ENCODE assay signal across 8 cellular contexts in the genomic region with DNA sequence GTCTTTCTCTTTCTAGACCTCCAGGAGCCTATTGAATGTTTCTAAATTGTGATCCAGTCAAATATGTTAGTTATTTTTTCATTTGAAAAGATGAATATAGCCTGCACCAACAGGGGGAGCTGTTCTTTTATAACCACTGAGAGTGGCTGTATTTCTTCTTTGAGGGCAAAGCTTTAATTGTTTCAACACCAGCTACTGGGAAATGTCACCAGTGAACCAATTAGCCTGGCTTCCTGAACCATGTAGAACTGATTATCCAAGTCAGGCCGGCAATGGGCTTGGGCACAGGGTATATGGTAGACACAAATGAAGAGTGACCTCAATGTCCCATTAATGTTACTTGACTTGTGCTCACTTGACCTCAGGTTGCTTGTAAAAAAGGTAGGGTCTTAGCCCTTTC. TPM values are rescaled to one million over a fixed set of nuclear protein-coding genes. Genes with fewer than 3 reads are reported as not detected.
A peak's percentile ranks its signal among the peaks of the same experiment; 100 is the strongest.
DNase-seq lines count a peak whose midpoint lies in the region; ATAC-seq, FAIRE-seq and TF ChIP-seq lines count a peak whose summit lies in the region.

No MANE protein-coding gene starts in this region.

- no peak for TF ChIP-seq POLR2A in H1 (IDR thresholded peaks at IDR 0.05; ENCODE audit: control extremely low read depth in 1 of 2, low read depth in 2 of 2, low read length in 2 of 2)
- TF ChIP-seq POLR2A in prostate gland (IDR thresholded peaks at IDR 0.05): no peak

- no peaks in the 10 kb centered on the region for H3K79me1 ChIP-seq in H1 (ENCODE audit: low read depth, low read length)

- no peaks in the 10 kb centered on the region for H3K79me2 ChIP-seq in H1 (ENCODE audit: control insufficient read depth in 1 of 2, insufficient read depth in 2 of 2, low read length in 2 of 2)

- no peaks in the 10 kb centered on the region for H4K20me1 ChIP-seq in H1 (replicated peaks in 1 of 2; ENCODE audit: control insufficient read depth in 1 of 2, insufficient read depth in 2 of 2, low read length in 2 of 2)

- H2BK5ac ChIP-seq in H1 (ENCODE audit: low read depth, low read length): no peak overlapping the region

- TF ChIP-seq EP300 in H1 (IDR thresholded peaks at IDR 0.05; ENCODE audit: borderline replicate concordance in 1 of 2, low read depth in 2 of 2, low read length in 2 of 2): no peak

- H3K9me3 ChIP-seq in H1 (ENCODE audit: insufficient read depth in 2 of 2, low read depth in 1 of 2, low read length in 1 of 2) (no peaks in the 10 kb centered on the region), prostate gland (no peaks in the 10 kb centered on the region), aorta (ENCODE audit: control insufficient read depth, low read length) (no peaks in the 10 kb centered on the region)

- H3K23me2 ChIP-seq in H1 (ENCODE audit: low read depth, low read length): no peaks in the 10 kb centered on the region; the same call in 1 of the 2 replicates

- no peak overlapping the region for H2BK120ac ChIP-seq in H1 (replicated peaks; ENCODE audit: low read depth, low read length)

- no peak overlapping the region for H3K4ac ChIP-seq in H1 (replicated peaks; ENCODE audit: insufficient read length, low read depth, low read length)

- H3K9ac ChIP-seq in H1 (replicated peaks in 1 of 4; ENCODE audit: extremely low read depth in 1 of 4, low read depth in 3 of 4, low read length in 3 of 4): no peak overlapping the region

- H3K14ac ChIP-seq in H1 (ENCODE audit: insufficient read length): no peak overlapping the region

- CTCF ChIA-PET in H1 (lab: Charles Lee; ENCODE audit: partially characterized antibody): interaction anchor here (0.6 to 3.6 kb wide), 36 partner anchors 9 to 1357 kb away, joined by 3 to 24 read pairs (median 4); a partner anchor contains a TSS

- H4K8ac ChIP-seq in H1 (ENCODE audit: extremely low read depth, insufficient read depth, low read length): no peak overlapping the region

- ATAC-seq in aorta (ENCODE audit: low FRiP score): no peak
- ATAC-seq in GM21737 (IDR thresholded peaks at IDR 0.05; ENCODE audit: unreplicated experiment): no peak

- H3K27ac ChIP-seq in H1 (ENCODE audit: low read depth, low read length) (no peak overlapping the region), prostate gland (no peak overlapping the region), aorta (ENCODE audit: low read depth in 1 of 2, low read length in 2 of 2) (no peak overlapping the region)

- TF ChIP-seq CTCF in H1 (IDR thresholded peaks at IDR 0.05; ENCODE audit: control extremely low read depth in 1 of 3, insufficient read depth in 1 of 3, low read depth in 1 of 3, low read length in 3 of 3): peak in 2 of 3 experiments; percentile 33 to 63; a peak in 2 of 4 replicates
- peak in 3 of 4 experiments; percentile 54 to 64 (median 56) for TF ChIP-seq CTCF in prostate gland (IDR thresholded peaks at IDR 0.05)

- no peak overlapping the region for H4K91ac ChIP-seq in H1 (replicated peaks; ENCODE audit: insufficient read length, low read length)

- TF ChIP-seq RAD21 in H1 (IDR thresholded peaks at IDR 0.05 in 1 of 2, conservative IDR thresholded peaks at IDR 0.05 in 1 of 2; ENCODE audit: low read depth in 2 of 2, low read length in 2 of 2): peak; percentile 42 to 59

- no peak overlapping the region for H2AFZ ChIP-seq in H1 (ENCODE audit: low read length)

- WGBS in H1 (ENCODE audit: extremely low coverage in 1 of 2, insufficient coverage in 1 of 2, insufficient read length in 1 of 2, insufficient replicate concordance in 2 of 2, low coverage in 1 of 2, low lambda C conversion rate in 2 of 2, missing lambda C conversion rate in 1 of 2), 2 experiments: 75% methylated on average over 1 of the region's 1 CpG; no CpG with 5 or more reads in 1 of the 2 experiments
- 95% methylated on average over 1 of the region's 1 CpG for WGBS in prostate gland
- 94 to 96% methylated on average over 1 of the region's 1 CpG for WGBS in aorta, 2 donors

- FAIRE-seq in H1 (lab: Jason Lieb, UNC): no peak

- intact Hi-C loops in prostate gland (cut with DNase I) (no loop called here), aorta (cut with DNase I) (no loop called here)

- H3K36me3 ChIP-seq in H1 (ENCODE audit: control insufficient read depth in 2 of 4, insufficient read depth in 4 of 4, low read length in 3 of 4): no peaks in the 10 kb centered on the region
- no peaks in the 10 kb centered on the region for H3K36me3 ChIP-seq in prostate gland
- H3K36me3 ChIP-seq in aorta (ENCODE audit: control insufficient read depth in 1 of 2, insufficient read depth in 2 of 2, low read length in 1 of 2): no peaks in the 10 kb centered on the region

- H3K4me1 ChIP-seq in H1 (replicated peaks in 1 of 4; ENCODE audit: control insufficient read depth in 3 of 4, insufficient read depth in 4 of 4, low read length in 3 of 4): 0 out of 7 replicates have a peak, but pooled peaks cover 0 to 1% (median 0%) of the 10 kb centered on the region in 4 experiments
- no peaks in the 10 kb centered on the region for H3K4me1 ChIP-seq in prostate gland (replicated peaks)
- no peaks in the 10 kb centered on the region for H3K4me1 ChIP-seq in aorta (ENCODE audit: control insufficient read depth in 1 of 2, insufficient read depth in 2 of 2, low read length in 2 of 2)

- H2BK15ac ChIP-seq in H1 (ENCODE audit: low read length): no peak overlapping the region

- H3K23ac ChIP-seq in H1 (ENCODE audit: insufficient read length): no peak overlapping the region

- no peak overlapping the region for H3K4me2 ChIP-seq in H1 (ENCODE audit: insufficient read depth in 1 of 2, low read depth in 2 of 2, low read length in 2 of 2)

- H4K5ac ChIP-seq in H1 (ENCODE audit: insufficient read length, low read depth, low read length): no peak overlapping the region

- H3K4me3 ChIP-seq in H1 (ENCODE audit: extremely low read depth in 1 of 4, insufficient read depth in 2 of 4, low read depth in 3 of 4, low read length in 4 of 4) (no peak overlapping the region), prostate gland (no peak overlapping the region), aorta (ENCODE audit: low read length in 2 of 2) (no peak overlapping the region)

- H3K18ac ChIP-seq in H1 (ENCODE audit: extremely low read depth, low read length): no peak overlapping the region

- H3K27me3 ChIP-seq in H1 (replicated peaks in 1 of 4; ENCODE audit: control insufficient read depth in 3 of 4, extremely low read depth in 1 of 4, insufficient read depth in 3 of 4, low read length in 3 of 4) (no peaks in the 10 kb centered on the region), prostate gland (replicated peaks; ENCODE audit: insufficient read depth) (no peaks in the 10 kb centered on the region), aorta (ENCODE audit: control insufficient read depth in 1 of 2, insufficient read depth in 2 of 2, low read length in 1 of 2) (no peaks in the 10 kb centered on the region)

- no peak overlapping the region for H2BK12ac ChIP-seq in H1 (ENCODE audit: low read depth, low read length)

- H2AK5ac ChIP-seq in H1 (ENCODE audit: low read depth, low read length): no peak overlapping the region

- H3K56ac ChIP-seq in H1 (replicated peaks; ENCODE audit: insufficient read length, low read depth, low read length): no peak overlapping the region

- DNase-seq in COLO668 (lab: John Stamatoyannopoulos, UW; ENCODE audit: unreplicated experiment) (peak; percentile 8), HuH-7 (ENCODE audit: low spot score) (peak; percentile 7), T-helper 2 cell (peak in 3 of 5 experiments; percentile 6 to 76 (median 21)), H1 (ENCODE audit: low read depth in 1 of 2, low spot score in 2 of 2) (no peak), prostate gland (ENCODE audit: low spot score) (peak; percentile 15), aorta (no peak), C1 segment of cervical spinal cord (lab: John Stamatoyannopoulos, UW) (no peak)

- H2BK20ac ChIP-seq in H1 (ENCODE audit: low read length): no peak overlapping the region

- POLR2A ChIA-PET in H1 (lab: Charles Lee; ENCODE audit: partially characterized antibody): interaction anchor here (1.2 kb wide), 1 partner anchor 137 kb away, joined by 5 read pairs; no protein-coding TSS in a partner anchor

TF ChIP-seq in H1, 55 proteins besides CTCF, POLR2A, EP300 and RAD21 (continues in another document):
- TF ChIP-seq GABPA (IDR thresholded peaks at IDR 0.05; ENCODE audit: borderline replicate concordance, insufficient read depth, low read length): no peak
- TF ChIP-seq TEAD4 (IDR thresholded peaks at IDR 0.05; ENCODE audit: low read depth, low read length): no peak
- no peak for TF ChIP-seq CREB1 (IDR thresholded peaks at IDR 0.05)
- no peak for TF ChIP-seq MAFK (IDR thresholded peaks at IDR 0.05; ENCODE audit: low read depth, low read length)
- TF ChIP-seq RFX5 (IDR thresholded peaks at IDR 0.05; ENCODE audit: borderline replicate concordance, low read depth, low read length): no peak
- no peak for TF ChIP-seq YY1 (IDR thresholded peaks at IDR 0.05; ENCODE audit: low read depth, low read length)
- TF ChIP-seq CBX8 (IDR thresholded peaks at IDR 0.05; ENCODE audit: borderline replicate concordance, low read depth, low read length): no peak
- no peak for TF ChIP-seq KDM5A (IDR thresholded peaks at IDR 0.05; ENCODE audit: low read length)
- TF ChIP-seq TCF12 (IDR thresholded peaks at IDR 0.05; ENCODE audit: low read depth, low read length): no peak
- TF ChIP-seq, protein P1, sequence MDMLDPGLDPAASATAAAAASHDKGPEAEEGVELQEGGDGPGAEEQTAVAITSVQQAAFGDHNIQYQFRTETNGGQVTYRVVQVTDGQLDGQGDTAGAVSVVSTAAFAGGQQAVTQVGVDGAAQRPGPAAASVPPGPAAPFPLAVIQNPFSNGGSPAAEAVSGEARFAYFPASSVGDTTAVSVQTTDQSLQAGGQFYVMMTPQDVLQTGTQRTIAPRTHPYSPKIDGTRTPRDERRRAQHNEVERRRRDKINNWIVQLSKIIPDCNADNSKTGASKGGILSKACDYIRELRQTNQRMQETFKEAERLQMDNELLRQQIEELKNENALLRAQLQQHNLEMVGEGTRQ (IDR thresholded peaks at IDR 0.05; ENCODE audit: low read length): no peak
- TF ChIP-seq RBBP5 (IDR thresholded peaks at IDR 0.05; ENCODE audit: borderline replicate concordance, low read depth, low read length): no peak
- TF ChIP-seq NRF1 (IDR thresholded peaks at IDR 0.05; ENCODE audit: low read depth, low read length): no peak

RNA-seq across cellular contexts. Expression of a gene that starts 4.8 kb away (rescaled TPM):
- total RNA-seq in H1 (2021; fragmentation: NEBNext Ultra II Directional; extraction: Animal tissue kit (Norgen Biotek cat#: 25700)): not detected in 2 replicates
- polyA plus RNA-seq in H1 (2011; rRNA removed): not detected in 2 replicates
- polyA plus RNA-seq in H1 (2011; cell fraction: cytosol; rRNA removed): not detected
- not detected for polyA plus RNA-seq in H1 (2011; cell fraction: nucleus; rRNA removed)
- polyA plus RNA-seq in H1 (2012, experiment 1 of 2): not detected in 4 replicates
- not detected for polyA plus RNA-seq in H1 (2012, experiment 2 of 2)
- polyA plus RNA-seq in H1 (2013, experiment 1 of 2): not detected
- polyA plus RNA-seq in H1 (2013, experiment 2 of 2): not detected
- 0.20 TPM in 1 of 2 replicates, not detected in the other for polyA minus RNA-seq in H1 (2011; rRNA and poly(A)+ RNA removed)
- not detected for polyA minus RNA-seq in H1 (2011; cell fraction: cytosol; rRNA and poly(A)+ RNA removed)
- polyA minus RNA-seq in H1 (2011; cell fraction: nucleus; rRNA and poly(A)+ RNA removed): not detected
- total RNA-seq in prostate gland: 1 to 10 TPM; 1.1 to 2.0 TPM
- total RNA-seq in aorta: 1 to 10 TPM; 2.7 to 6.4 TPM
- 1 to 10 TPM in 1 of 2 donors, under 1 TPM in 1; 0.28 to 4.3 TPM for polyA plus RNA-seq in aorta

Comparison
In these comparisons a context has a peak if more than half of its experiments do, and no peak if none do; other contexts are left out.
1. DNase-seq: peak in COLO668 (single experiment), HuH-7 (single experiment), T-helper 2 cell (3 of 5) and prostate gland (single experiment); none in H1 (0 of 2), aorta (0 of 2) and C1 segment of cervical spinal cord (0 of 14).